In genomic region chr2:41736586-41736985, GRCh38 we compare ENCODE assay signal across 1 cellular context.
TF ChIP-seq lines count a peak whose summit lies in the region.

No MANE protein-coding gene starts in this region.

TF ChIP-seq in IMR-90, 13 proteins besides CTCF, POLR2A, EP300 and RAD21 (continued from another document):
- TF ChIP-seq CEBPB (IDR thresholded peaks at IDR 0.05; ENCODE audit: low read depth, low read length) = no peak
- no peak for TF ChIP-seq BHLHE40 (IDR thresholded peaks at IDR 0.05; ENCODE audit: low read depth, low read length)
- TF ChIP-seq CHD1 (IDR thresholded peaks at IDR 0.05; ENCODE audit: low read depth, low read length) = no peak
- TF ChIP-seq RFX5 (IDR thresholded peaks at IDR 0.05; ENCODE audit: low read depth, low read length) = no peak
- no peak for TF ChIP-seq RCOR1 (IDR thresholded peaks at IDR 0.05; ENCODE audit: insufficient replicate concordance, low read length)
- no peak for TF ChIP-seq SMC3 (IDR thresholded peaks at IDR 0.05; ENCODE audit: low read depth, low read length)
- TF ChIP-seq MAZ (IDR thresholded peaks at IDR 0.05; ENCODE audit: borderline replicate concordance, low read depth, low read length) = no peak
- TF ChIP-seq ELK1 (IDR thresholded peaks at IDR 0.05; ENCODE audit: borderline replicate concordance, low read depth, low read length) = no peak
- TF ChIP-seq USF2 (IDR thresholded peaks at IDR 0.05; ENCODE audit: low read depth, low read length) = no peak
- TF ChIP-seq FOS (IDR thresholded peaks at IDR 0.05; ENCODE audit: low read depth, low read length) = no peak
- no peak for TF ChIP-seq NFE2L2 (IDR thresholded peaks at IDR 0.05; ENCODE audit: low read depth, low read length)
- TF ChIP-seq MXI1 (IDR thresholded peaks at IDR 0.05; ENCODE audit: borderline replicate concordance, low read depth, low read length) = no peak
